In genomic region chr1:166920561-166921475, GRCh38 we compare ENCODE assay signal across 9 cellular contexts. TPM values are rescaled to one million over a fixed set of nuclear protein-coding genes. Genes with fewer than 3 reads are reported as not detected.
DNase-seq lines count a peak whose midpoint lies in the region; ATAC-seq and TF ChIP-seq lines count a peak whose summit lies in the region.
"Had no signal": no experiment of that assay in that cellular context is flagged by ENCODE, and none has a peak within 500 bp of the region (broad histone marks: within the 10 kb centered on the region; RNA-seq: fewer than 3 reads in every experiment).

No MANE protein-coding gene starts in this region.

- 31% methylated on average over 13 of the region's 113 CpGs; no CpG with 5 or more reads in 1 of the 2 donors for WGBS in esophagus squamous epithelium, 2 donors

- TF ChIP-seq POLR2A in esophagus squamous epithelium (IDR thresholded peaks at IDR 0.05): no peak

- TF ChIP-seq CTCF in esophagus squamous epithelium (IDR thresholded peaks at IDR 0.05): no peak
- no peak for TF ChIP-seq CTCF in nephron (IDR thresholded peaks at IDR 0.05; ENCODE audit: unreplicated experiment in 3 of 3)
- no peak for TF ChIP-seq CTCF in CD8-positive, alpha-beta T cell (IDR thresholded peaks at IDR 0.05)

- peaks cover 0 to 14% (median 2%) of the 10 kb centered on the region in 3 donors for H3K4me1 ChIP-seq in esophagus squamous epithelium
- no peaks in the 10 kb centered on the region for H3K4me1 ChIP-seq in CD8-positive, alpha-beta T cell (ENCODE audit: insufficient read depth, low read length)

- H3K27me3 Mint-ChIP-seq in nephron (ENCODE audit: low read depth): peaks cover 69% of the 10 kb centered on the region
- H3K27me3 Mint-ChIP-seq in CD8-positive, alpha-beta T cell (ENCODE audit: low read depth): peaks cover 41% of the 10 kb centered on the region
- H3K27me3 Mint-ChIP-seq in activated T-helper 1 cell treated with anti-CD3 and anti-CD28 coated beads, Interleukin-12 subunit alpha, Interleukin-12 subunit beta, Interleukin-2, Interleukin-4 antibody, amounts not matched to agents 30 ng/mL and 10 ng/mL and 1 ng/mL, durations not matched to agents 14 hours and 24 hours and 36 hours (ENCODE audit: insufficient read depth): peaks cover 23% of the 10 kb centered on the region

- no peak overlapping the region for H3K27ac ChIP-seq in esophagus squamous epithelium
- no peak overlapping the region for H3K27ac ChIP-seq in CD8-positive, alpha-beta T cell (ENCODE audit: low read depth, low read length)

- CTCF ChIA-PET in CD8-positive, alpha-beta T cell (lab: Charles Lee): interaction anchor here (1.0 kb wide), 1 partner anchor 10 kb away, joined by 4 read pairs; no protein-coding TSS in a partner anchor

- H3K27me3 ChIP-seq in esophagus squamous epithelium: peaks cover 0 to 65% (median 4%) of the 10 kb centered on the region in 4 donors
- H3K27me3 ChIP-seq in CD8-positive, alpha-beta T cell (ENCODE audit: insufficient read depth, low read length): peaks cover 22% of the 10 kb centered on the region

- H3K27ac Mint-ChIP-seq in nephron: no peak overlapping the region
- no peak overlapping the region for H3K27ac Mint-ChIP-seq in CD8-positive, alpha-beta T cell
- H3K27ac Mint-ChIP-seq in activated T-helper 1 cell treated with anti-CD3 and anti-CD28 coated beads, Interleukin-12 subunit alpha, Interleukin-12 subunit beta, Interleukin-2, Interleukin-4 antibody, amounts not matched to agents 30 ng/mL and 10 ng/mL and 1 ng/mL, durations not matched to agents 14 hours and 24 hours and 36 hours: no peak overlapping the region

- POLR2A ChIA-PET in CD8-positive, alpha-beta T cell (lab: Charles Lee): no interaction called here

- no peaks in the 10 kb centered on the region for H3K9me3 Mint-ChIP-seq in nephron
- no peaks in the 10 kb centered on the region for H3K9me3 Mint-ChIP-seq in CD8-positive, alpha-beta T cell
- no peaks in the 10 kb centered on the region for H3K9me3 Mint-ChIP-seq in activated T-helper 1 cell treated with anti-CD3 and anti-CD28 coated beads, Interleukin-12 subunit alpha, Interleukin-12 subunit beta, Interleukin-2, Interleukin-4 antibody, amounts not matched to agents 30 ng/mL and 10 ng/mL and 1 ng/mL, durations not matched to agents 14 hours and 24 hours and 36 hours

- intact Hi-C loops in esophagus squamous epithelium (cut with DNase I): no loop called here
- intact Hi-C loops in CD8-positive, alpha-beta T cell (cut with DNase I, micrococcal nuclease): no loop called here
- intact Hi-C loops in activated T-helper 1 cell treated with anti-CD3 and anti-CD28 coated beads, Interleukin-12 subunit alpha, Interleukin-12 subunit beta, Interleukin-2, Interleukin-4 antibody, amounts not matched to agents 30 ng/mL and 10 ng/mL and 1 ng/mL, durations not matched to agents 14 hours and 24 hours and 36 hours (cut with micrococcal nuclease): no loop called here

- H3K36me3 Mint-ChIP-seq in nephron (ENCODE audit: low read depth): peaks cover 2% of the 10 kb centered on the region
- no peaks in the 10 kb centered on the region for H3K36me3 Mint-ChIP-seq in CD8-positive, alpha-beta T cell
- peaks cover 19% of the 10 kb centered on the region for H3K36me3 Mint-ChIP-seq in activated T-helper 1 cell treated with anti-CD3 and anti-CD28 coated beads, Interleukin-12 subunit alpha, Interleukin-12 subunit beta, Interleukin-2, Interleukin-4 antibody, amounts not matched to agents 30 ng/mL and 10 ng/mL and 1 ng/mL, durations not matched to agents 14 hours and 24 hours and 36 hours (ENCODE audit: low read depth)

- peaks cover 5% of the 10 kb centered on the region for H3K4me1 Mint-ChIP-seq in nephron
- peaks cover 7% of the 10 kb centered on the region for H3K4me1 Mint-ChIP-seq in CD8-positive, alpha-beta T cell (ENCODE audit: low read depth)
- no peaks in the 10 kb centered on the region for H3K4me1 Mint-ChIP-seq in activated T-helper 1 cell treated with anti-CD3 and anti-CD28 coated beads, Interleukin-12 subunit alpha, Interleukin-12 subunit beta, Interleukin-2, Interleukin-4 antibody, amounts not matched to agents 30 ng/mL and 10 ng/mL and 1 ng/mL, durations not matched to agents 14 hours and 24 hours and 36 hours (ENCODE audit: low read depth)

- H3K4me3 Mint-ChIP-seq in nephron: peak overlapping the region; percentile 79 to 81 (median 79)
- H3K4me3 Mint-ChIP-seq in CD8-positive, alpha-beta T cell: no peak overlapping the region
- H3K4me3 Mint-ChIP-seq in activated T-helper 1 cell treated with anti-CD3 and anti-CD28 coated beads, Interleukin-12 subunit alpha, Interleukin-12 subunit beta, Interleukin-2, Interleukin-4 antibody, amounts not matched to agents 30 ng/mL and 10 ng/mL and 1 ng/mL, durations not matched to agents 14 hours and 24 hours and 36 hours: no peak overlapping the region

- no peaks in the 10 kb centered on the region for H3K9me3 ChIP-seq in esophagus squamous epithelium
- H3K9me3 ChIP-seq in CD8-positive, alpha-beta T cell (ENCODE audit: low read length): no peaks in the 10 kb centered on the region

- ATAC-seq in GM21447 (IDR thresholded peaks at IDR 0.05; ENCODE audit: unreplicated experiment): no peak
- no peak for ATAC-seq in CD8-positive, alpha-beta T cell

- peak; percentile 48 for DNase-seq in AG08396 (ENCODE audit: low spot score)
- peak; percentile 24 for DNase-seq in NCI-H1105 (lab: John Stamatoyannopoulos, UW)
- no peak for DNase-seq in esophagus squamous epithelium (lab: John Stamatoyannopoulos, UW)
- DNase-seq in CD8-positive, alpha-beta T cell: no peak
- DNase-seq in MV-4-11 (lab: John Stamatoyannopoulos, UW): no peak
- DNase-seq in activated T-helper 1 cell treated with anti-CD3 and anti-CD28 coated beads, Interleukin-12 subunit alpha, Interleukin-12 subunit beta, Interleukin-2, Interleukin-4 antibody, amounts not matched to agents 30 ng/mL and 10 ng/mL and 1 ng/mL, durations not matched to agents 14 hours and 24 hours and 36 hours (ENCODE audit: low spot score): no peak
- DNase-seq: DND-41 had no signal

- H3K36me3 ChIP-seq in esophagus squamous epithelium: no peaks in the 10 kb centered on the region
- H3K36me3 ChIP-seq in CD8-positive, alpha-beta T cell (ENCODE audit: insufficient read depth, low read length): no peaks in the 10 kb centered on the region

- H3K4me3 ChIP-seq in esophagus squamous epithelium: peak overlapping the region; percentile 17 to 62 (median 38)
- no peak overlapping the region for H3K4me3 ChIP-seq in CD8-positive, alpha-beta T cell (ENCODE audit: low read depth, low read length)

RNA-seq across cellular contexts. Expression of gene TADA1, which starts 44.8 kb away (rescaled TPM):
- 10 to 100 TPM in 2 of 4 donors, 1 to 10 TPM in 2; 7.1 to 17.1 (median 10.7) TPM for total RNA-seq in esophagus squamous epithelium
- 10 to 100 TPM; 16.7 to 18.5 TPM for total RNA-seq in CD8-positive, alpha-beta T cell
- total RNA-seq in activated T-helper 1 cell treated with anti-CD3 and anti-CD28 coated beads, Interleukin-12 subunit alpha, Interleukin-12 subunit beta, Interleukin-2, Interleukin-4 antibody, amounts not matched to agents 30 ng/mL and 10 ng/mL and 1 ng/mL, durations not matched to agents 14 hours and 24 hours and 36 hours: 15.6 and 17.3 TPM in 2 replicates

RNA-seq across cellular contexts. Expression of gene ILDR2, which starts 54.5 kb away (rescaled TPM):
- total RNA-seq in esophagus squamous epithelium: under 1 TPM in 3 of 4 donors, not detected in 1; 0.04 to 0.57 (median 0.21) TPM
- total RNA-seq in CD8-positive, alpha-beta T cell: under 1 TPM; 0.50 to 0.54 TPM
- total RNA-seq in activated T-helper 1 cell treated with anti-CD3 and anti-CD28 coated beads, Interleukin-12 subunit alpha, Interleukin-12 subunit beta, Interleukin-2, Interleukin-4 antibody, amounts not matched to agents 30 ng/mL and 10 ng/mL and 1 ng/mL, durations not matched to agents 14 hours and 24 hours and 36 hours: 11.3 and 14.4 TPM in 2 replicates

Comparison
In these comparisons a context has a peak if more than half of its experiments do, and no peak if none do; other contexts are left out.
1. DNase-seq: peak in AG08396 (single experiment) and NCI-H1105 (single experiment); none in esophagus squamous epithelium (single experiment), CD8-positive, alpha-beta T cell (0 of 7), MV-4-11 (single experiment) and activated T-helper 1 cell treated with anti-CD3 and anti-CD28 coated beads, Interleukin-12 subunit alpha, Interleukin-12 subunit beta, Interleukin-2, Interleukin-4 antibody, amounts not matched to agents 30 ng/mL and 10 ng/mL and 1 ng/mL, durations not matched to agents 14 hours and 24 hours and 36 hours (single experiment).
2. H3K4me3 Mint-ChIP-seq: peak in nephron (3 of 3); none in CD8-positive, alpha-beta T cell (single experiment) and activated T-helper 1 cell treated with anti-CD3 and anti-CD28 coated beads, Interleukin-12 subunit alpha, Interleukin-12 subunit beta, Interleukin-2, Interleukin-4 antibody, amounts not matched to agents 30 ng/mL and 10 ng/mL and 1 ng/mL, durations not matched to agents 14 hours and 24 hours and 36 hours (single experiment).